9 cellular contexts compared by ENCODE assay signal in genomic region chr3:157493627-157494550, GRCh38. TPM values are rescaled to one million over a fixed set of nuclear protein-coding genes. Genes with fewer than 3 reads are reported as not detected.
DNase-seq lines count a peak whose midpoint lies in the region; ATAC-seq, FAIRE-seq and TF ChIP-seq lines count a peak whose summit lies in the region.
"Had no signal": no experiment of that assay in that cellular context is flagged by ENCODE, and none has a peak within 500 bp of the region (broad histone marks: within the 10 kb centered on the region; RNA-seq: fewer than 3 reads in every experiment).

No MANE protein-coding gene starts in this region.

- H3K9ac ChIP-seq in DND-41 (ENCODE audit: low read depth, low read length) (no peak overlapping the region), SK-N-MC (ENCODE audit: insufficient read length) (no peak overlapping the region)

- WGBS in sigmoid colon, 2 donors, result 86 to 87% methylated on average over 5 of the region's 5 CpGs

- peak; percentile 53 for FAIRE-seq in frontal cortex (lab: Jason Lieb, UNC)

- intact Hi-C loops in sigmoid colon (cut with DNase I), result loop anchor here (2.0 kb wide), 1 partner anchor 289 kb away; no protein-coding TSS in a partner anchor

- H3K4me2 ChIP-seq in DND-41 (ENCODE audit: insufficient read depth, low read length), result no peak overlapping the region

- H3K4me3 ChIP-seq in DND-41 (ENCODE audit: low read depth in 1 of 2, low read length in 2 of 2) (no peak overlapping the region), LNCaP clone FGC (ENCODE audit: low read depth, low read length) (no peak overlapping the region), SK-N-MC (no peak overlapping the region), sigmoid colon (no peak overlapping the region)
- H3K4me3 ChIP-seq in effector memory CD4-positive, alpha-beta T cell (ENCODE audit: insufficient read depth, low read depth, low read length, poor library complexity, severe bottlenecking), result no peak overlapping the region
- H3K4me3 ChIP-seq: SJCRH30 had no signal

- TF ChIP-seq EP300 in sigmoid colon (IDR thresholded peaks at IDR 0.05), result no peak

- DNase-seq in DND-41 (no peak), LNCaP clone FGC (ENCODE audit: low read depth) (peak; percentile 48), SK-N-MC (ENCODE audit: low read depth, low spot score) (peak; percentile 50), frontal cortex (ENCODE audit: low spot score in 2 of 2) (peak in 1 of 2 donors; percentile 20), sigmoid colon (no peak), cerebellar nuclear complex (lab: John Stamatoyannopoulos, UW) (no peak)
- no peak for DNase-seq in effector memory CD4-positive, alpha-beta T cell
- no peak for DNase-seq in activated CD4-positive, alpha-beta T cell treated with anti-CD3 and anti-CD28 coated beads, Interleukin-2, amount 50 U/mL, for 4 hours

- no peaks in the 10 kb centered on the region for H4K20me1 ChIP-seq in DND-41 (ENCODE audit: insufficient read depth, low read length)

- ATAC-seq in DND-41 (ENCODE audit: insufficient read depth, low read depth), result no peak

- no peak for TF ChIP-seq POLR2A in sigmoid colon (IDR thresholded peaks at IDR 0.05)

- H3K4me1 ChIP-seq in DND-41 (ENCODE audit: insufficient read depth, low read length), result no peaks in the 10 kb centered on the region
- no peaks in the 10 kb centered on the region for H3K4me1 ChIP-seq in sigmoid colon
- no peaks in the 10 kb centered on the region for H3K4me1 ChIP-seq in effector memory CD4-positive, alpha-beta T cell (ENCODE audit: control insufficient read depth, insufficient read depth, low read length, poor library complexity, severe bottlenecking)

- no peaks in the 10 kb centered on the region for H3K9me3 ChIP-seq in DND-41 (ENCODE audit: insufficient read depth, low read length, severe bottlenecking)
- H3K9me3 ChIP-seq in SK-N-MC (ENCODE audit: low read depth, low read length), result no peaks in the 10 kb centered on the region
- no peaks in the 10 kb centered on the region for H3K9me3 ChIP-seq in sigmoid colon
- no peaks in the 10 kb centered on the region for H3K9me3 ChIP-seq in effector memory CD4-positive, alpha-beta T cell (ENCODE audit: control insufficient read depth, low read length)
- H3K9me3 ChIP-seq: SJCRH30 had no signal

- H2AFZ ChIP-seq in DND-41 (ENCODE audit: low read depth, low read length), result no peak overlapping the region

- no peaks in the 10 kb centered on the region for H3K27me3 ChIP-seq in DND-41 (ENCODE audit: insufficient read depth, low read length, poor library complexity)
- no peaks in the 10 kb centered on the region for H3K27me3 ChIP-seq in sigmoid colon
- H3K27me3 ChIP-seq in effector memory CD4-positive, alpha-beta T cell (replicated peaks; ENCODE audit: control insufficient read depth, insufficient read depth, low read length, poor library complexity, severe bottlenecking), result no peaks in the 10 kb centered on the region
- H3K27me3 ChIP-seq: SJCRH30 had no signal

- H3K79me2 ChIP-seq in DND-41 (ENCODE audit: insufficient read depth, low read length), result no peaks in the 10 kb centered on the region

- peak; percentile 60 for TF ChIP-seq CTCF in DND-41 (IDR thresholded peaks at IDR 0.05; ENCODE audit: borderline replicate concordance, extremely low read depth, low read length, poor library complexity, severe bottlenecking)
- TF ChIP-seq CTCF in LNCaP clone FGC (IDR thresholded peaks at IDR 0.05; ENCODE audit: control insufficient read depth, extremely low read depth, insufficient read depth), result peak; percentile 61
- peak in 3 of 4 experiments; percentile 28 to 53 (median 40) for TF ChIP-seq CTCF in sigmoid colon (IDR thresholded peaks at IDR 0.05)

- no peaks in the 10 kb centered on the region for H3K36me3 ChIP-seq in DND-41 (ENCODE audit: insufficient read depth, low read length)
- no peaks in the 10 kb centered on the region for H3K36me3 ChIP-seq in SK-N-MC (ENCODE audit: insufficient read depth, low read length)
- H3K36me3 ChIP-seq in sigmoid colon, result no peaks in the 10 kb centered on the region
- H3K36me3 ChIP-seq in effector memory CD4-positive, alpha-beta T cell (ENCODE audit: control insufficient read depth, insufficient read depth, low read length), result no peaks in the 10 kb centered on the region
- H3K36me3 ChIP-seq: SJCRH30 had no signal

- H3K27ac ChIP-seq in DND-41 (ENCODE audit: low read length) (no peak overlapping the region), SK-N-MC (no peak overlapping the region), sigmoid colon (no peak overlapping the region)
- no peak overlapping the region for H3K27ac ChIP-seq in effector memory CD4-positive, alpha-beta T cell (ENCODE audit: insufficient read depth, low read length, poor library complexity, severe bottlenecking)
- H3K27ac ChIP-seq: SJCRH30 had no signal

RNA-seq across cellular contexts. Expression of gene VEPH1, which starts 9.3 kb away (rescaled TPM):
- total RNA-seq in frontal cortex (13.0 TPM), sigmoid colon (under 1 TPM in 3 of 4 donors, not detected in 1; 0.14 to 0.82 (median 0.71) TPM)
- polyA plus RNA-seq in sigmoid colon, result 1 to 10 TPM in 1 of 3 donors, under 1 TPM in 2; 0.92 to 1.8 (median 0.96) TPM
- total RNA-seq: SJCRH30 had no signal

RNA-seq across cellular contexts. Expression of gene PTX3, which starts 57.2 kb away (rescaled TPM):
- 16.7 TPM for total RNA-seq in frontal cortex
- total RNA-seq in sigmoid colon, result 10 to 100 TPM in 2 of 4 donors, 1 to 10 TPM in 1, under 1 TPM in 1; 0.83 to 34.2 (median 7.3) TPM
- polyA plus RNA-seq in sigmoid colon, result 10 to 100 TPM in 1 of 3 donors, 1 to 10 TPM in 1, under 1 TPM in 1; 0.69 to 10.9 (median 5.4) TPM
- total RNA-seq: SJCRH30 had no signal

Comparison
In these comparisons a context has a peak if more than half of its experiments do, and no peak if none do; other contexts are left out.
1. DNase-seq: peak in LNCaP clone FGC (single experiment) and SK-N-MC (single experiment); none in DND-41 (single experiment), sigmoid colon (single experiment), cerebellar nuclear complex (0 of 2), effector memory CD4-positive, alpha-beta T cell (0 of 3) and activated CD4-positive, alpha-beta T cell treated with anti-CD3 and anti-CD28 coated beads, Interleukin-2, amount 50 U/mL, for 4 hours (0 of 2).
2. Peak in every context shown above with its lines, with median percentiles within 50 percentile points of each other: CTCF ChIP-seq.